In genomic region chr14:91420686-91421085, GRCh38 we compare ENCODE assay signal across 22 cellular contexts. TPM values are rescaled to one million over a fixed set of nuclear protein-coding genes. Genes with fewer than 3 reads are reported as not detected.
A peak's percentile ranks its signal among the peaks of the same experiment; 100 is the strongest.
DNase-seq lines count a peak whose midpoint lies in the region; ATAC-seq and TF ChIP-seq lines count a peak whose summit lies in the region.
"Had no signal": no experiment of that assay in that cellular context is flagged by ENCODE, and none has a peak within 500 bp of the region (broad histone marks: within the 10 kb centered on the region; RNA-seq: fewer than 3 reads in every experiment).

No MANE protein-coding gene starts in this region.

- no peak overlapping the region for H3K27ac Mint-ChIP-seq in type B pancreatic cell

- DNase-seq in right atrium auricular region (ENCODE audit: low spot score), result peak; percentile 50
- DNase-seq in cardiac septum (ENCODE audit: low spot score), result no peak
- peak; percentile 2 for DNase-seq in GM10266 (ENCODE audit: extremely low spot score)
- peak; percentile 3 for DNase-seq in mucosa of gallbladder (ENCODE audit: low spot score)
- DNase-seq in type B pancreatic cell (ENCODE audit: extremely low spot score, unreplicated experiment), result peak; percentile 31
- DNase-seq in HCEC 1CT, result no peak
- DNase-seq: AML-193, DMS 273 treated with DMSO at 0.1 percent for 48 hours, GDM1, GM23248, NCI-H1105 treated with DMSO at 0.1 percent for 48 hours, NCI-H1694 treated with DMSO at 0.1 percent for 48 hours, NCI-H2107, NCI-H510A treated with DMSO at 0.1 percent for 48 hours, NCI-H774, SHP77, SK-N-SH had no signal

- no peaks in the 10 kb centered on the region for H3K9me3 ChIP-seq in right atrium auricular region
- H3K9me3 ChIP-seq: HAP-1, SK-N-SH had no signal

- H3K4me3 Mint-ChIP-seq in type B pancreatic cell, result no peak overlapping the region

- no peak overlapping the region for H3K27ac ChIP-seq in right atrium auricular region
- H3K27ac ChIP-seq: C4-2B, GM23248 had no signal

- no peaks in the 10 kb centered on the region for H3K36me3 ChIP-seq in right atrium auricular region

- no peaks in the 10 kb centered on the region for H3K36me3 Mint-ChIP-seq in type B pancreatic cell

- no peak overlapping the region for H3K4me3 ChIP-seq in right atrium auricular region
- H3K4me3 ChIP-seq: GM12878, GM23248, HAP-1 had no signal

- no peaks in the 10 kb centered on the region for H3K9me3 Mint-ChIP-seq in type B pancreatic cell

- H3K4me1 Mint-ChIP-seq in type B pancreatic cell (ENCODE audit: unreplicated experiment), result peaks cover 19% of the 10 kb centered on the region

- H3K4me1 ChIP-seq in right atrium auricular region, result peaks cover 0 to 23% of the 10 kb centered on the region in 2 donors

- no peaks in the 10 kb centered on the region for H3K27me3 ChIP-seq in right atrium auricular region

- peaks cover 17% of the 10 kb centered on the region for H3K27me3 Mint-ChIP-seq in type B pancreatic cell

- intact Hi-C loops in cardiac septum (cut with DNase I), result no loop called here

- ATAC-seq in HG03520 (IDR thresholded peaks at IDR 0.05; ENCODE audit: unreplicated experiment) (no peak), GM21619 (IDR thresholded peaks at IDR 0.05; ENCODE audit: unreplicated experiment) (no peak)
- ATAC-seq: GM12878 had no signal

- TF ChIP-seq CTCF in right atrium auricular region (IDR thresholded peaks at IDR 0.05) (no peak), GM10266 (IDR thresholded peaks at IDR 0.05; ENCODE audit: control insufficient read depth, insufficient read depth, low read depth, missing control alignments) (no peak), type B pancreatic cell (conservative IDR thresholded peaks at IDR 0.05) (no peak)

RNA-seq across cellular contexts. Expression of gene CCDC88C, which starts 3.1 kb away (rescaled TPM):
- 1 to 10 TPM; 4.0 to 4.4 TPM for total RNA-seq in right atrium auricular region
- total RNA-seq in cardiac septum, result 2.6 TPM
- 78.5 TPM for total RNA-seq in mucosa of gallbladder
- total RNA-seq in type B pancreatic cell (ENCODE audit: low replicate concordance), result 24.4 and 39.3 TPM in 2 replicates
- total RNA-seq: GM23248 had no signal

Comparison
In these comparisons a context has a peak if more than half of its experiments do, and no peak if none do; other contexts are left out.
1. DNase-seq: peak in right atrium auricular region (single experiment), GM10266 (single experiment), mucosa of gallbladder (single experiment) and type B pancreatic cell (single experiment); none in cardiac septum (single experiment) and HCEC 1CT (single experiment).